ENCODE assay signal across 8 cellular contexts in genomic region chr2:58448845-58449244, GRCh38.
"Had no signal": no experiment of that assay in that cellular context is flagged by ENCODE, and none has a peak within 500 bp of the region (broad histone marks: within the 10 kb centered on the region; RNA-seq: fewer than 3 reads in every experiment).

No MANE protein-coding gene starts in this region.

- ATAC-seq: T-cell had no signal

- H3K4me1 ChIP-seq: SJCRH30 had no signal

- H3K9ac ChIP-seq: KMS-11 had no signal

- H3K9me3 ChIP-seq: SJCRH30 had no signal

- DNase-seq: Kasumi-1; MM.1S; NCI-H187; NCI-H2029; NK-92 treated with Interleukin-12 subunit alpha and Interleukin-12 subunit beta, amount 100 ng/mL, for 24 hours; SJCRH30; T-cell had no signal

- H3K4me1 Mint-ChIP-seq: T-cell had no signal

- H3K4me3 Mint-ChIP-seq: T-cell had no signal

- H3K9me3 Mint-ChIP-seq: T-cell had no signal

- H3K27ac ChIP-seq: KMS-11, SJCRH30 had no signal

- H3K36me3 Mint-ChIP-seq: T-cell had no signal

- H3K36me3 ChIP-seq: SJCRH30 had no signal

- H3K27ac Mint-ChIP-seq: T-cell had no signal

- H3K4me3 ChIP-seq: SJCRH30 had no signal

- H3K4me2 ChIP-seq: KMS-11 had no signal
